Comparison of ENCODE assay signal across 1 cellular context in the genomic region with DNA sequence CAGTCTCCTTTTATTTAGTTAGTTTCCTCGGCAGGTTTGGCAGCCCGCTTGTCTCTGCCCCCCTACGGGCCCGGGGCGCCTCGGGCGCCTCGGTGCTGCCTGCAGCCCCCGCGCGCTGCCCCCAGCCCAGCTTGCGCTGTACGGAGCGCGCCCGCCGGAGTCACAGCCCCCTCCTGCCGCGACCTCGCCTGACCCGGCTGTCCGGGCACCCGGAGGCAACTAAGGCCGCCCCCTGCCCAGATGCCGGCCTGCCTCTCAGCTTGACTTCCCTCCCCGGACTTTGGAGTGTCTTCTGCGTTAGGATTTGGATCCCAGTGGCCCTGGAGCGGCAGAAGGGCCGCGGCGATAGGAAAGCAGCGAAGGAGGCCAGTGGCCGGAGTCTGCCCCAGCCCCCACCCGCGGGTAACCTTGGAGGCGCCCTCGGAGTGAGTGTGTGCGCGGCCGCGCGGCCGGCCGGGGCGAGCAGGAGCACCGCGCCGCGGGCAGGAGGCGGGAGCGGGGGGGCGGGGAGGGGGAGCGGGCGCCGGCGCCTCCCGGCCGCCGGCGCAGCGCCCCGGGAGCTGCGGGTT.
TF ChIP-seq lines count a peak whose summit lies in the region.

No MANE protein-coding gene starts in this region.

TF ChIP-seq in HepG2, 621 proteins besides CTCF, POLR2A, EP300 and RAD21 (continued from another document and continues in another):
- TF ChIP-seq, protein P1, sequence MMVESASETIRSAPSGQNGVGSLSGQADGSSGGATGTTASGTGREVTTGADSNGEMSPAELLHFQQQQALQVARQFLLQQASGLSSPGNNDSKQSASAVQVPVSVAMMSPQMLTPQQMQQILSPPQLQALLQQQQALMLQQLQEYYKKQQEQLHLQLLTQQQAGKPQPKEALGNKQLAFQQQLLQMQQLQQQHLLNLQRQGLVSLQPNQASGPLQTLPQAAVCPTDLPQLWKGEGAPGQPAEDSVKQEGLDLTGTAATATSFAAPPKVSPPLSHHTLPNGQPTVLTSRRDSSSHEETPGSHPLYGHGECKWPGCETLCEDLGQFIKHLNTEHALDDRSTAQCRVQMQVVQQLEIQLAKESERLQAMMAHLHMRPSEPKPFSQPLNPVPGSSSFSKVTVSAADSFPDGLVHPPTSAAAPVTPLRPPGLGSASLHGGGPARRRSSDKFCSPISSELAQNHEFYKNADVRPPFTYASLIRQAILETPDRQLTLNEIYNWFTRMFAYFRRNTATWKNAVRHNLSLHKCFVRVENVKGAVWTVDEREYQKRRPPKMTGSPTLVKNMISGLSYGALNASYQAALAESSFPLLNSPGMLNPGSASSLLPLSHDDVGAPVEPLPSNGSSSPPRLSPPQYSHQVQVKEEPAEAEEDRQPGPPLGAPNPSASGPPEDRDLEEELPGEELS (CRISPR knock-in tag; IDR thresholded peaks at IDR 0.05), result peak; percentile 6; the same call in 1 of the 2 replicates
- no peak for TF ChIP-seq HMGA1 (CRISPR knock-in tag; conservative IDR thresholded peaks at IDR 0.05)
- TF ChIP-seq ZNF781 (CRISPR knock-in tag; IDR thresholded peaks at IDR 0.05; ENCODE audit: borderline replicate concordance, not compliant biosample characterization), result no peak
- TF ChIP-seq PCBP2 (optimal IDR thresholded peaks at IDR 0.05; ENCODE audit: low read depth, low read length, poor library complexity, severe bottlenecking), result no peak
- TF ChIP-seq, protein P2, sequence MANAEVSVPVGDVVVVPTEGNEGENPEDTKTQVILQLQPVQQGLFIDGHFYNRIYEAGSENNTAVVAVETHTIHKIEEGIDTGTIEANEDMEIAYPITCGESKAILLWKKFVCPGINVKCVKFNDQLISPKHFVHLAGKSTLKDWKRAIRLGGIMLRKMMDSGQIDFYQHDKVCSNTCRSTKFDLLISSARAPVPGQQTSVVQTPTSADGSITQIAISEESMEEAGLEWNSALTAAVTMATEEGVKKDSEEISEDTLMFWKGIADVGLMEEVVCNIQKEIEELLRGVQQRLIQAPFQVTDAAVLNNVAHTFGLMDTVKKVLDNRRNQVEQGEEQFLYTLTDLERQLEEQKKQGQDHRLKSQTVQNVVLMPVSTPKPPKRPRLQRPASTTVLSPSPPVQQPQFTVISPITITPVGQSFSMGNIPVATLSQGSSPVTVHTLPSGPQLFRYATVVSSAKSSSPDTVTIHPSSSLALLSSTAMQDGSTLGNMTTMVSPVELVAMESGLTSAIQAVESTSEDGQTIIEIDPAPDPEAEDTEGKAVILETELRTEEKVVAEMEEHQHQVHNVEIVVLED (CRISPR knock-in tag; IDR thresholded peaks at IDR 0.05; ENCODE audit: borderline replicate concordance), result no peak
- TF ChIP-seq, protein P3, sequence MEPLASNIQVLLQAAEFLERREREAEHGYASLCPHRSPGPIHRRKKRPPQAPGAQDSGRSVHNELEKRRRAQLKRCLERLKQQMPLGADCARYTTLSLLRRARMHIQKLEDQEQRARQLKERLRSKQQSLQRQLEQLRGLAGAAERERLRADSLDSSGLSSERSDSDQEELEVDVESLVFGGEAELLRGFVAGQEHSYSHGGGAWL (CRISPR knock-in tag; IDR thresholded peaks at IDR 0.05), result 0 out of 2 replicates have a peak, but pooled peaks have one; percentile 19
- TF ChIP-seq, protein P4, sequence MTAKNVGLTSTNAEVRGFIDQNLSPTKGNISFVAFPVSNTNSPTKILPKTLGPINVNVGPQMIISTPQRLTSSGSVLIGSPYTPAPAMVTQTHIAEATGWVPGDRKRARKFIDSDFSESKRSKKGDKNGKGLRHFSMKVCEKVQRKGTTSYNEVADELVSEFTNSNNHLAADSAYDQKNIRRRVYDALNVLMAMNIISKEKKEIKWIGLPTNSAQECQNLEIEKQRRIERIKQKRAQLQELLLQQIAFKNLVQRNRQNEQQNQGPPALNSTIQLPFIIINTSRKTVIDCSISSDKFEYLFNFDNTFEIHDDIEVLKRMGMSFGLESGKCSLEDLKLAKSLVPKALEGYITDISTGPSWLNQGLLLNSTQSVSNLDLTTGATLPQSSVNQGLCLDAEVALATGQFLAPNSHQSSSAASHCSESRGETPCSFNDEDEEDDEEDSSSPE (CRISPR knock-in tag; IDR thresholded peaks at IDR 0.05), result peak; percentile 39; the same call in 1 of the 2 replicates
- no peak for TF ChIP-seq ZNF788 (CRISPR knock-in tag; IDR thresholded peaks at IDR 0.05; ENCODE audit: borderline replicate concordance)
- TF ChIP-seq ZNF296 (CRISPR knock-in tag; conservative IDR thresholded peaks at IDR 0.05), result no peak
- TF ChIP-seq, protein P5, sequence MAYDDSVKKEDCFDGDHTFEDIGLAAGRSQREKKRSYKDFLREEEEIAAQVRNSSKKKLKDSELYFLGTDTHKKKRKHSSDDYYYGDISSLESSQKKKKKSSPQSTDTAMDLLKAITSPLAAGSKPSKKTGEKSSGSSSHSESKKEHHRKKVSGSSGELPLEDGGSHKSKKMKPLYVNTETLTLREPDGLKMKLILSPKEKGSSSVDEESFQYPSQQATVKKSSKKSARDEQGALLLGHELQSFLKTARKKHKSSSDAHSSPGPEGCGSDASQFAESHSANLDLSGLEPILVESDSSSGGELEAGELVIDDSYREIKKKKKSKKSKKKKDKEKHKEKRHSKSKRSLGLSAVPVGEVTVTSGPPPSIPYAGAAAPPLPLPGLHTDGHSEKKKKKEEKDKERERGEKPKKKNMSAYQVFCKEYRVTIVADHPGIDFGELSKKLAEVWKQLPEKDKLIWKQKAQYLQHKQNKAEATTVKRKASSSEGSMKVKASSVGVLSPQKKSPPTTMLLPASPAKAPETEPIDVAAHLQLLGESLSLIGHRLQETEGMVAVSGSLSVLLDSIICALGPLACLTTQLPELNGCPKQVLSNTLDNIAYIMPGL (CRISPR knock-in tag; IDR thresholded peaks at IDR 0.05; ENCODE audit: borderline replicate concordance in 1 of 2, low read depth in 1 of 2), result 0 out of 4 replicates have a peak, but pooled peaks of 1 of the 2 experiments have one; percentile 64
- TF ChIP-seq ARNT2 (CRISPR knock-in tag; IDR thresholded peaks at IDR 0.05; ENCODE audit: low read depth), result peak; percentile 14; the same call in 1 of the 2 replicates
- peak; percentile 54; the same call in 1 of the 2 replicates for TF ChIP-seq ZNF589 (CRISPR knock-in tag; conservative IDR thresholded peaks at IDR 0.05)
- TF ChIP-seq, protein P6, sequence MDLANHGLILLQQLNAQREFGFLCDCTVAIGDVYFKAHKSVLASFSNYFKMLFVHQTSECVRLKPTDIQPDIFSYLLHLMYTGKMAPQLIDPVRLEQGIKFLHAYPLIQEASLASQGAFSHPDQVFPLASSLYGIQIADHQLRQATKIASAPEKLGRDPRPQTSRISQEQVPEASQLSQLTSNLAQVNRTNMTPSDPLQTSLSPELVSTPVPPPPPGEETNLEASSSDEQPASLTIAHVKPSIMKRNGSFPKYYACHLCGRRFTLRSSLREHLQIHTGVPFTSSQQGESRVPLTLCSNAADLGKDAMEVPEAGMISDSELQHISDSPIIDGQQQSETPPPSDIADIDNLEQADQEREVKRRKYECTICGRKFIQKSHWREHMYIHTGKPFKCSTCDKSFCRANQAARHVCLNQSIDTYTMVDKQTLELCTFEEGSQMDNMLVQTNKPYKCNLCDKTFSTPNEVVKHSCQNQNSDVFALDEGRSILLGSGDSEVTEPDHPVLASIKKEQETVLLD (CRISPR knock-in tag; IDR thresholded peaks at IDR 0.05; ENCODE audit: low read depth), result peak; percentile 76
- peak; percentile 47 for TF ChIP-seq ZNF263 (CRISPR knock-in tag; IDR thresholded peaks at IDR 0.05)
- TF ChIP-seq RFX5 (IDR thresholded peaks at IDR 0.05; ENCODE audit: low read depth, low read length), result no peak
- no peak for TF ChIP-seq KLF12 (CRISPR knock-in tag; IDR thresholded peaks at IDR 0.05; ENCODE audit: borderline replicate concordance)
- no peak for TF ChIP-seq ARID2 (CRISPR knock-in tag; IDR thresholded peaks at IDR 0.05; ENCODE audit: borderline replicate concordance)
- no peak for TF ChIP-seq JDP2 (CRISPR knock-in tag; IDR thresholded peaks at IDR 0.05; ENCODE audit: borderline replicate concordance)
- TF ChIP-seq, protein P7, sequence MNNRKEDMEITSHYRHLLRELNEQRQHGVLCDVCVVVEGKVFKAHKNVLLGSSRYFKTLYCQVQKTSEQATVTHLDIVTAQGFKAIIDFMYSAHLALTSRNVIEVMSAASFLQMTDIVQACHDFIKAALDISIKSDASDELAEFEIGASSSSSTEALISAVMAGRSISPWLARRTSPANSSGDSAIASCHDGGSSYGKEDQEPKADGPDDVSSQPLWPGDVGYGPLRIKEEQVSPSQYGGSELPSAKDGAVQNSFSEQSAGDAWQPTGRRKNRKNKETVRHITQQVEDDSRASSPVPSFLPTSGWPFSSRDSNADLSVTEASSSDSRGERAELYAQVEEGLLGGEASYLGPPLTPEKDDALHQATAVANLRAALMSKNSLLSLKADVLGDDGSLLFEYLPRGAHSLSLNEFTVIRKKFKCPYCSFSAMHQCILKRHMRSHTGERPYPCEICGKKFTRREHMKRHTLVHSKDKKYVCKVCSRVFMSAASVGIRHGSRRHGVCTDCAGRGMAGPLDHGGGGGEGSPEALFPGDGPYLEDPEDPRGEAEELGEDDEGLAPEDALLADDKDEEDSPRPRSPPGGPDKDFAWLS (CRISPR knock-in tag; IDR thresholded peaks at IDR 0.05; ENCODE audit: borderline replicate concordance), result no peak
- peak; percentile 66; the same call in 1 of the 2 replicates for TF ChIP-seq ZNF558 (CRISPR knock-in tag; IDR thresholded peaks at IDR 0.05; ENCODE audit: borderline replicate concordance)
- TF ChIP-seq, protein P8, sequence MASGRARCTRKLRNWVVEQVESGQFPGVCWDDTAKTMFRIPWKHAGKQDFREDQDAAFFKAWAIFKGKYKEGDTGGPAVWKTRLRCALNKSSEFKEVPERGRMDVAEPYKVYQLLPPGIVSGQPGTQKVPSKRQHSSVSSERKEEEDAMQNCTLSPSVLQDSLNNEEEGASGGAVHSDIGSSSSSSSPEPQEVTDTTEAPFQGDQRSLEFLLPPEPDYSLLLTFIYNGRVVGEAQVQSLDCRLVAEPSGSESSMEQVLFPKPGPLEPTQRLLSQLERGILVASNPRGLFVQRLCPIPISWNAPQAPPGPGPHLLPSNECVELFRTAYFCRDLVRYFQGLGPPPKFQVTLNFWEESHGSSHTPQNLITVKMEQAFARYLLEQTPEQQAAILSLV (CRISPR knock-in tag; IDR thresholded peaks at IDR 0.05; ENCODE audit: borderline replicate concordance), result 0 out of 2 replicates have a peak, but pooled peaks have one; percentile 7
- TF ChIP-seq, protein P9, sequence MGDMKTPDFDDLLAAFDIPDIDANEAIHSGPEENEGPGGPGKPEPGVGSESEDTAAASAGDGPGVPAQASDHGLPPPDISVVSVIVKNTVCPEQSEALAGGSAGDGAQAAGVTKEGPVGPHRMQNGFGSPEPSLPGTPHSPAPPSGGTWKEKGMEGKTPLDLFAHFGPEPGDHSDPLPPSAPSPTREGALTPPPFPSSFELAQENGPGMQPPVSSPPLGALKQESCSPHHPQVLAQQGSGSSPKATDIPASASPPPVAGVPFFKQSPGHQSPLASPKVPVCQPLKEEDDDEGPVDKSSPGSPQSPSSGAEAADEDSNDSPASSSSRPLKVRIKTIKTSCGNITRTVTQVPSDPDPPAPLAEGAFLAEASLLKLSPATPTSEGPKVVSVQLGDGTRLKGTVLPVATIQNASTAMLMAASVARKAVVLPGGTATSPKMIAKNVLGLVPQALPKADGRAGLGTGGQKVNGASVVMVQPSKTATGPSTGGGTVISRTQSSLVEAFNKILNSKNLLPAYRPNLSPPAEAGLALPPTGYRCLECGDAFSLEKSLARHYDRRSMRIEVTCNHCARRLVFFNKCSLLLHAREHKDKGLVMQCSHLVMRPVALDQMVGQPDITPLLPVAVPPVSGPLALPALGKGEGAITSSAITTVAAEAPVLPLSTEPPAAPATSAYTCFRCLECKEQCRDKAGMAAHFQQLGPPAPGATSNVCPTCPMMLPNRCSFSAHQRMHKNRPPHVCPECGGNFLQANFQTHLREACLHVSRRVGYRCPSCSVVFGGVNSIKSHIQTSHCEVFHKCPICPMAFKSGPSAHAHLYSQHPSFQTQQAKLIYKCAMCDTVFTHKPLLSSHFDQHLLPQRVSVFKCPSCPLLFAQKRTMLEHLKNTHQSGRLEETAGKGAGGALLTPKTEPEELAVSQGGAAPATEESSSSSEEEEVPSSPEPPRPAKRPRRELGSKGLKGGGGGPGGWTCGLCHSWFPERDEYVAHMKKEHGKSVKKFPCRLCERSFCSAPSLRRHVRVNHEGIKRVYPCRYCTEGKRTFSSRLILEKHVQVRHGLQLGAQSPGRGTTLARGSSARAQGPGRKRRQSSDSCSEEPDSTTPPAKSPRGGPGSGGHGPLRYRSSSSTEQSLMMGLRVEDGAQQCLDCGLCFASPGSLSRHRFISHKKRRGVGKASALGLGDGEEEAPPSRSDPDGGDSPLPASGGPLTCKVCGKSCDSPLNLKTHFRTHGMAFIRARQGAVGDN (CRISPR knock-in tag; IDR thresholded peaks at IDR 0.05), result peak; percentile 75
- TF ChIP-seq, protein P10, sequence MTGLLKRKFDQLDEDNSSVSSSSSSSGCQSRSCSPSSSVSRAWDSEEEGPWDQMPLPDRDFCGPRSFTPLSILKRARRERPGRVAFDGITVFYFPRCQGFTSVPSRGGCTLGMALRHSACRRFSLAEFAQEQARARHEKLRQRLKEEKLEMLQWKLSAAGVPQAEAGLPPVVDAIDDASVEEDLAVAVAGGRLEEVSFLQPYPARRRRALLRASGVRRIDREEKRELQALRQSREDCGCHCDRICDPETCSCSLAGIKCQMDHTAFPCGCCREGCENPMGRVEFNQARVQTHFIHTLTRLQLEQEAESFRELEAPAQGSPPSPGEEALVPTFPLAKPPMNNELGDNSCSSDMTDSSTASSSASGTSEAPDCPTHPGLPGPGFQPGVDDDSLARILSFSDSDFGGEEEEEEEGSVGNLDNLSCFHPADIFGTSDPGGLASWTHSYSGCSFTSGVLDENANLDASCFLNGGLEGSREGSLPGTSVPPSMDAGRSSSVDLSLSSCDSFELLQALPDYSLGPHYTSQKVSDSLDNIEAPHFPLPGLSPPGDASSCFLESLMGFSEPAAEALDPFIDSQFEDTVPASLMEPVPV (CRISPR knock-in tag; IDR thresholded peaks at IDR 0.05), result peak; percentile 66; the same call in 1 of the 2 replicates
- no peak for TF ChIP-seq TRIM24 (CRISPR knock-in tag; IDR thresholded peaks at IDR 0.05)
- TF ChIP-seq ZNF841 (CRISPR knock-in tag; IDR thresholded peaks at IDR 0.05; ENCODE audit: borderline replicate concordance), result no peak
- 0 out of 2 replicates have a peak, but pooled peaks have one; percentile 63 for TF ChIP-seq NKX3-1 (CRISPR knock-in tag; IDR thresholded peaks at IDR 0.05)
- TF ChIP-seq ZNF567 (CRISPR knock-in tag; IDR thresholded peaks at IDR 0.05; ENCODE audit: borderline replicate concordance), result no peak
- no peak; the same call in 1 of the 2 replicates for TF ChIP-seq IRF2 (CRISPR knock-in tag; IDR thresholded peaks at IDR 0.05)
- peak; percentile 24; the same call in 1 of the 2 replicates for TF ChIP-seq NR2F6 (IDR thresholded peaks at IDR 0.05)
- TF ChIP-seq NR2F6 (CRISPR knock-in tag; IDR thresholded peaks at IDR 0.05), result peak; percentile 21; the same call in 1 of the 2 replicates
- TF ChIP-seq CEBPB (IDR thresholded peaks at IDR 0.05; ENCODE audit: borderline replicate concordance, low read depth, low read length), result no peak
- TF ChIP-seq ESRRA (CRISPR knock-in tag; IDR thresholded peaks at IDR 0.05; ENCODE audit: low read depth), result no peak
- peak; percentile 70 for TF ChIP-seq ASH2L (IDR thresholded peaks at IDR 0.05; ENCODE audit: insufficient read length, low read depth, low read length)
- TF ChIP-seq, protein P11, sequence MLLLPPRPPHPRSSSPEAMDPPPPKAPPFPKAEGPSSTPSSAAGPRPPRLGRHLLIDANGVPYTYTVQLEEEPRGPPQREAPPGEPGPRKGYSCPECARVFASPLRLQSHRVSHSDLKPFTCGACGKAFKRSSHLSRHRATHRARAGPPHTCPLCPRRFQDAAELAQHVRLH (CRISPR knock-in tag; IDR thresholded peaks at IDR 0.05; ENCODE audit: borderline replicate concordance, low read depth), result 0 out of 2 replicates have a peak, but pooled peaks have one; percentile 9
- TF ChIP-seq, protein P12, sequence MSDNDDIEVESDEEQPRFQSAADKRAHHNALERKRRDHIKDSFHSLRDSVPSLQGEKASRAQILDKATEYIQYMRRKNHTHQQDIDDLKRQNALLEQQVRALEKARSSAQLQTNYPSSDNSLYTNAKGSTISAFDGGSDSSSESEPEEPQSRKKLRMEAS (IDR thresholded peaks at IDR 0.05), result 0 out of 2 replicates have a peak, but pooled peaks have one; percentile 25
- no peak for TF ChIP-seq CENPX (CRISPR knock-in tag; IDR thresholded peaks at IDR 0.05)
